10 cellular contexts compared by ENCODE assay signal in genomic region chr17:45430006-45430737, GRCh38. TPM values are rescaled to one million over a fixed set of nuclear protein-coding genes. Genes with fewer than 3 reads are reported as not detected.
A peak's percentile ranks its signal among the peaks of the same experiment; 100 is the strongest.
DNase-seq lines count a peak whose midpoint lies in the region; ATAC-seq and TF ChIP-seq lines count a peak whose summit lies in the region.
"Had no signal": no experiment of that assay in that cellular context is flagged by ENCODE, and none has a peak within 500 bp of the region (broad histone marks: within the 10 kb centered on the region; RNA-seq: fewer than 3 reads in every experiment).

No MANE protein-coding gene starts in this region.

- no peak for TF ChIP-seq POLR2A in stomach (IDR thresholded peaks at IDR 0.05)

- WGBS in stomach, 5 donors, result 24 to 57% (median 31%) methylated on average over 31 to 68 of the region's 68 CpGs

- peaks cover 53 to 73% (median 62%) of the 10 kb centered on the region in 4 donors for H3K4me1 ChIP-seq in stomach

- no peak for DNase-seq in activated CD8-positive, alpha-beta memory T cell treated with anti-CD3 and anti-CD28 coated beads, Interleukin-2, amount 10 ng/mL, durations not matched to agents 7 days and 5 days
- DNase-seq in activated CD8-positive, alpha-beta memory T cell treated with anti-CD3 and anti-CD28 coated beads for 24 hours, result no peak
- DNase-seq in activated naive CD8-positive, alpha-beta T cell treated with anti-CD3 and anti-CD28 coated beads, Interleukin-2, amount 10 ng/mL, durations not matched to agents 7 days and 5 days, result peak; percentile 35
- peak; percentile 20 for DNase-seq in iPS-NIHi11 (ENCODE audit: low spot score)
- DNase-seq in stomach, result no peak
- DNase-seq in putamen (ENCODE audit: low spot score), result no peak
- DNase-seq in HUDEP-2 (lab: John Stamatoyannopoulos, UW; ENCODE audit: unreplicated experiment in 76 of 76), result no peak
- DNase-seq: OCI-M1 had no signal

- peak overlapping the region; percentile 47 to 56 (median 54) for H3K4me3 ChIP-seq in stomach

- H3K9me3 ChIP-seq in stomach, result no peaks in the 10 kb centered on the region
- H3K9me3 ChIP-seq: adrenal gland had no signal

- peak overlapping the region; percentile 88 for H3K27ac Mint-ChIP-seq in activated CD8-positive, alpha-beta memory T cell treated with anti-CD3 and anti-CD28 coated beads, Interleukin-2, amount 10 ng/mL, durations not matched to agents 7 days and 5 days
- peak overlapping the region; percentile 90 for H3K27ac Mint-ChIP-seq in activated naive CD8-positive, alpha-beta T cell treated with anti-CD3 and anti-CD28 coated beads, Interleukin-2, amount 10 ng/mL, durations not matched to agents 7 days and 5 days

- H3K36me3 ChIP-seq in stomach, result peaks cover 0 to 7% (median 0%) of the 10 kb centered on the region in 4 donors
- H3K36me3 ChIP-seq: adrenal gland had no signal

- H3K4me1 Mint-ChIP-seq in activated CD8-positive, alpha-beta memory T cell treated with anti-CD3 and anti-CD28 coated beads, Interleukin-2, amount 10 ng/mL, durations not matched to agents 7 days and 5 days, result peaks cover 26% of the 10 kb centered on the region
- peaks cover 20% of the 10 kb centered on the region for H3K4me1 Mint-ChIP-seq in activated naive CD8-positive, alpha-beta T cell treated with anti-CD3 and anti-CD28 coated beads, Interleukin-2, amount 10 ng/mL, durations not matched to agents 7 days and 5 days

- intact Hi-C loops in stomach (cut with DNase I; ENCODE audit: low total_unique reads), result no loop called here

- peak overlapping the region in 4 of 5 donors; percentile 42 to 79 (median 74) for H3K27ac ChIP-seq in stomach
- H3K27ac ChIP-seq: adrenal gland had no signal

- H3K27me3 ChIP-seq in stomach, result peaks cover 0 to 66% (median 21%) of the 10 kb centered on the region in 3 donors

- no peak for ATAC-seq in activated CD8-positive, alpha-beta memory T cell treated with anti-CD3 and anti-CD28 coated beads, Interleukin-2, amount 10 ng/mL, durations not matched to agents 7 days and 5 days
- no peak for ATAC-seq in activated naive CD8-positive, alpha-beta T cell treated with anti-CD3 and anti-CD28 coated beads, Interleukin-2, amount 10 ng/mL, durations not matched to agents 7 days and 5 days (ENCODE audit: low read depth)
- no peak for ATAC-seq in HG03354 (IDR thresholded peaks at IDR 0.05; ENCODE audit: poor library complexity, severe bottlenecking, unreplicated experiment)

- no peaks in the 10 kb centered on the region for H3K27me3 Mint-ChIP-seq in activated CD8-positive, alpha-beta memory T cell treated with anti-CD3 and anti-CD28 coated beads, Interleukin-2, amount 10 ng/mL, durations not matched to agents 7 days and 5 days
- no peaks in the 10 kb centered on the region for H3K27me3 Mint-ChIP-seq in activated naive CD8-positive, alpha-beta T cell treated with anti-CD3 and anti-CD28 coated beads, Interleukin-2, amount 10 ng/mL, durations not matched to agents 7 days and 5 days

- TF ChIP-seq EP300 in stomach (IDR thresholded peaks at IDR 0.05), result no peak

- CTCF ChIA-PET in activated CD8-positive, alpha-beta memory T cell treated with anti-CD3 and anti-CD28 coated beads, Interleukin-2, amount 10 ng/mL, durations not matched to agents 7 days and 5 days (lab: Charles Lee), result interaction anchor here (0.8 to 1.4 kb wide), 3 partner anchors 22 to 233 kb away, joined by 3 to 5 read pairs (median 5); no protein-coding TSS in a partner anchor

- TF ChIP-seq CTCF in stomach (IDR thresholded peaks at IDR 0.05), result no peak

- peaks cover 7% of the 10 kb centered on the region for H3K36me3 Mint-ChIP-seq in activated CD8-positive, alpha-beta memory T cell treated with anti-CD3 and anti-CD28 coated beads, Interleukin-2, amount 10 ng/mL, durations not matched to agents 7 days and 5 days
- H3K36me3 Mint-ChIP-seq in activated naive CD8-positive, alpha-beta T cell treated with anti-CD3 and anti-CD28 coated beads, Interleukin-2, amount 10 ng/mL, durations not matched to agents 7 days and 5 days, result peaks cover 7% of the 10 kb centered on the region

- H3K4me3 Mint-ChIP-seq in activated CD8-positive, alpha-beta memory T cell treated with anti-CD3 and anti-CD28 coated beads, Interleukin-2, amount 10 ng/mL, durations not matched to agents 7 days and 5 days, result peak overlapping the region; percentile 86
- peak overlapping the region; percentile 92 for H3K4me3 Mint-ChIP-seq in activated naive CD8-positive, alpha-beta T cell treated with anti-CD3 and anti-CD28 coated beads, Interleukin-2, amount 10 ng/mL, durations not matched to agents 7 days and 5 days

- no peaks in the 10 kb centered on the region for H3K9me3 Mint-ChIP-seq in activated CD8-positive, alpha-beta memory T cell treated with anti-CD3 and anti-CD28 coated beads, Interleukin-2, amount 10 ng/mL, durations not matched to agents 7 days and 5 days (ENCODE audit: low read depth)
- H3K9me3 Mint-ChIP-seq in activated naive CD8-positive, alpha-beta T cell treated with anti-CD3 and anti-CD28 coated beads, Interleukin-2, amount 10 ng/mL, durations not matched to agents 7 days and 5 days, result no peaks in the 10 kb centered on the region

- POLR2A ChIA-PET in activated naive CD8-positive, alpha-beta T cell treated with anti-CD3 and anti-CD28 coated beads, Interleukin-2, amount 10 ng/mL, durations not matched to agents 7 days and 5 days (lab: Charles Lee), result interaction anchor here (0.6 to 2.6 kb wide), 6 partner anchors 21 to 282 kb away, joined by 3 to 10 read pairs (median 4); partner anchors contain the start of genes HEXIM1 and PLEKHM1

RNA-seq across cellular contexts. Expression of gene ARHGAP27, which starts 2.5 kb away (rescaled TPM):
- 100 to 1,000 TPM in 1 of 2 experiments, 10 to 100 TPM in 1; 79.5 to 104 TPM for total RNA-seq in activated CD8-positive, alpha-beta memory T cell treated with anti-CD3 and anti-CD28 coated beads, Interleukin-2, amount 10 ng/mL, durations not matched to agents 7 days and 5 days
- total RNA-seq in activated naive CD8-positive, alpha-beta T cell treated with anti-CD3 and anti-CD28 coated beads, Interleukin-2, amount 10 ng/mL, durations not matched to agents 7 days and 5 days, result 100 to 1,000 TPM in 1 of 2 experiments, 10 to 100 TPM in 1; 99.8 to 114 TPM
- total RNA-seq in stomach, result 100 to 1,000 TPM in 2 of 5 donors, 10 to 100 TPM in 3; 25.9 to 390 (median 65.3) TPM
- 10 to 100 TPM in 2 of 3 donors, 1 to 10 TPM in 1; 7.7 to 45.9 (median 13.0) TPM for polyA plus RNA-seq in stomach

Comparison
In these comparisons a context has a peak if more than half of its experiments do, and no peak if none do; other contexts are left out.
1. DNase-seq: peak in activated naive CD8-positive, alpha-beta T cell treated with anti-CD3 and anti-CD28 coated beads, Interleukin-2, amount 10 ng/mL, durations not matched to agents 7 days and 5 days (single experiment) and iPS-NIHi11 (single experiment); none in activated CD8-positive, alpha-beta memory T cell treated with anti-CD3 and anti-CD28 coated beads, Interleukin-2, amount 10 ng/mL, durations not matched to agents 7 days and 5 days (single experiment), activated CD8-positive, alpha-beta memory T cell treated with anti-CD3 and anti-CD28 coated beads for 24 hours (single experiment), stomach (single experiment), putamen (single experiment) and HUDEP-2 (0 of 76).